Comparison of ENCODE assay signal across 2 cellular contexts in the genomic region with DNA sequence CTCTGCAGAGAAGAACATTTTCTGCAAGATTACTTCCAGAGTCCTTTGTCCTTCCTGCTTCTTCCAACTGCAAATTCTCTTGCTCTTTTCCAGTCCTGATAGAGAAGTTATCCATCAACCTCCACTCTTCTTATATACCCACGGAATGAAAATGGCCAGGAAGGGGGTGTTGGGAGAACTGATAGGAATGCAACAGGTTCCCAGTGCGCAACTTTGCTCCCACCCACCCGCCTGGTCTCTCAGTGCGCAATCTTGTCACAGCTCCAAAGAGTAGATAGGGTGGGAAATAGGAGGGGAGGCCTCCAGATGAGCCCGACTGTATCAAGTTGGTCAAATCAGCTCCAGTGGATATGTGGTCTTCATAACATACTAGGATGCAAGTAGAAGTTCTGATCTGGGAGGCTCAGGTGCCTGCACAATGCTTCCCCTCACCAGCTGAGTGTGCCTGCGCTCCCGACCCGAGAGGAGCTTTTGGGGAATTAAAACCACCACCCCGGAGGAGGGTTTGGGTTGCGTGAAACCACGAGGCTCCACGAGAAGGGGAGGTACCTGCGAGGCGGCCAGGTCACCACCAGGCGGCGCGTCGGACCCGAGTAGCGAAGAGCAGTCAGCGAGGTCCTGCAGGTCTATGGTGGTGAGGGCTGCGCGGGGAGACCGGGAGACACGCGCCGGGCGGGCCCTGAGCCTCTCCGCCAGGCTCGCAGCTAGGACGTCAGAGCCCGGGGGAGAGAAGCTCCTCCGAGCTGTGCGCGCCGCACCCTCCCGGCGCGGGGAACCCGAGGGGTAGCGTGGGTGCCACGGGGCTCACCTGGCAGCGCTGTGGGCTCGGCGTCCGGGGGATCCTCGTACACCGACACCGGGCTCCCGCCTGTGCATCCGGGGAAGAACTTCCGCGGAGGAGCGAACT.
TF ChIP-seq lines count a peak whose summit lies in the region.

No MANE protein-coding gene starts in this region.

TF ChIP-seq in IMR-90, 13 proteins besides CTCF, POLR2A, EP300 and RAD21:
- TF ChIP-seq NFE2L2 (IDR thresholded peaks at IDR 0.05; ENCODE audit: low read depth, low read length) = no peak
- TF ChIP-seq RCOR1 (IDR thresholded peaks at IDR 0.05; ENCODE audit: insufficient replicate concordance, low read length) = no peak
- TF ChIP-seq MAFK (IDR thresholded peaks at IDR 0.05; ENCODE audit: low read depth, low read length) = no peak
- TF ChIP-seq FOS (IDR thresholded peaks at IDR 0.05; ENCODE audit: low read depth, low read length) = no peak
- no peak for TF ChIP-seq BHLHE40 (IDR thresholded peaks at IDR 0.05; ENCODE audit: low read depth, low read length)
- TF ChIP-seq, protein P1, sequence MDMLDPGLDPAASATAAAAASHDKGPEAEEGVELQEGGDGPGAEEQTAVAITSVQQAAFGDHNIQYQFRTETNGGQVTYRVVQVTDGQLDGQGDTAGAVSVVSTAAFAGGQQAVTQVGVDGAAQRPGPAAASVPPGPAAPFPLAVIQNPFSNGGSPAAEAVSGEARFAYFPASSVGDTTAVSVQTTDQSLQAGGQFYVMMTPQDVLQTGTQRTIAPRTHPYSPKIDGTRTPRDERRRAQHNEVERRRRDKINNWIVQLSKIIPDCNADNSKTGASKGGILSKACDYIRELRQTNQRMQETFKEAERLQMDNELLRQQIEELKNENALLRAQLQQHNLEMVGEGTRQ (IDR thresholded peaks at IDR 0.05; ENCODE audit: low read depth, low read length) = no peak
- TF ChIP-seq MXI1 (IDR thresholded peaks at IDR 0.05; ENCODE audit: borderline replicate concordance, low read depth, low read length) = no peak
- TF ChIP-seq RFX5 (IDR thresholded peaks at IDR 0.05; ENCODE audit: low read depth, low read length) = no peak
- TF ChIP-seq CHD1 (IDR thresholded peaks at IDR 0.05; ENCODE audit: low read depth, low read length) = no peak
- no peak for TF ChIP-seq SMC3 (IDR thresholded peaks at IDR 0.05; ENCODE audit: low read depth, low read length)
- no peak for TF ChIP-seq MAZ (IDR thresholded peaks at IDR 0.05; ENCODE audit: borderline replicate concordance, low read depth, low read length)
- TF ChIP-seq CEBPB (IDR thresholded peaks at IDR 0.05; ENCODE audit: low read depth, low read length) = no peak
- TF ChIP-seq, protein P2, sequence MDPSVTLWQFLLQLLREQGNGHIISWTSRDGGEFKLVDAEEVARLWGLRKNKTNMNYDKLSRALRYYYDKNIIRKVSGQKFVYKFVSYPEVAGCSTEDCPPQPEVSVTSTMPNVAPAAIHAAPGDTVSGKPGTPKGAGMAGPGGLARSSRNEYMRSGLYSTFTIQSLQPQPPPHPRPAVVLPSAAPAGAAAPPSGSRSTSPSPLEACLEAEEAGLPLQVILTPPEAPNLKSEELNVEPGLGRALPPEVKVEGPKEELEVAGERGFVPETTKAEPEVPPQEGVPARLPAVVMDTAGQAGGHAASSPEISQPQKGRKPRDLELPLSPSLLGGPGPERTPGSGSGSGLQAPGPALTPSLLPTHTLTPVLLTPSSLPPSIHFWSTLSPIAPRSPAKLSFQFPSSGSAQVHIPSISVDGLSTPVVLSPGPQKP (IDR thresholded peaks at IDR 0.05; ENCODE audit: borderline replicate concordance, low read depth, low read length) = no peak
TF ChIP-seq in IMR-90: peak in this region for 0.

TF ChIP-seq in PFSK-1, 5 proteins besides CTCF, POLR2A, EP300 and RAD21:
- TF ChIP-seq SIN3A (IDR thresholded peaks at IDR 0.05; ENCODE audit: borderline replicate concordance, insufficient read depth, low read length) (0 out of 2 replicates have a peak, but pooled peaks have one; percentile 45), POLR2AphosphoS5 (IDR thresholded peaks at IDR 0.05; ENCODE audit: low read depth, low read length) (no peak)
